Comparison of ENCODE assay signal across 1 cellular context in the genomic region with DNA sequence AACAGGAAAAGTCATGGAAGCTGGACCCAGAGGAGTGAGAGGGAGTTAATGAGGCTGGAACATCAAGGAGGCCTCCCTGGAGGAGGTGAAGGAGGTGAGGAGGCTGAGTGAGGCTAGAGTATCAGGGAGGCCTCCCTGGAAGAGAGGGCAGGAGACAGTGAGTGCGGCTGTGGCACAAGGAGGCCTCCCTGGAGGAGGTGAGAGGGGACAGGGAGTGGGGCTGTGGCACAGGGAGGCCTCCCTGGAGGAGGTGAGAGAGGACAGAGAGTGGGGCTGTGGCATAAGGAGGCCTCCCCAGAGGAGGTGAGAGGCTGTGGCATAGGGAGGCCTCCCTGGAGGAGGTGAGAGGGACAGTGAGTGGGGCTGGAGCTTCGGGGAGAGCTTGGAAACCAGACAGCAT.
TF ChIP-seq lines count a peak whose summit lies in the region.

No MANE protein-coding gene starts in this region.

TF ChIP-seq in HCT116, 20 proteins besides CTCF, POLR2A, EP300 and RAD21 (continued from another document):
- TF ChIP-seq, protein P1, sequence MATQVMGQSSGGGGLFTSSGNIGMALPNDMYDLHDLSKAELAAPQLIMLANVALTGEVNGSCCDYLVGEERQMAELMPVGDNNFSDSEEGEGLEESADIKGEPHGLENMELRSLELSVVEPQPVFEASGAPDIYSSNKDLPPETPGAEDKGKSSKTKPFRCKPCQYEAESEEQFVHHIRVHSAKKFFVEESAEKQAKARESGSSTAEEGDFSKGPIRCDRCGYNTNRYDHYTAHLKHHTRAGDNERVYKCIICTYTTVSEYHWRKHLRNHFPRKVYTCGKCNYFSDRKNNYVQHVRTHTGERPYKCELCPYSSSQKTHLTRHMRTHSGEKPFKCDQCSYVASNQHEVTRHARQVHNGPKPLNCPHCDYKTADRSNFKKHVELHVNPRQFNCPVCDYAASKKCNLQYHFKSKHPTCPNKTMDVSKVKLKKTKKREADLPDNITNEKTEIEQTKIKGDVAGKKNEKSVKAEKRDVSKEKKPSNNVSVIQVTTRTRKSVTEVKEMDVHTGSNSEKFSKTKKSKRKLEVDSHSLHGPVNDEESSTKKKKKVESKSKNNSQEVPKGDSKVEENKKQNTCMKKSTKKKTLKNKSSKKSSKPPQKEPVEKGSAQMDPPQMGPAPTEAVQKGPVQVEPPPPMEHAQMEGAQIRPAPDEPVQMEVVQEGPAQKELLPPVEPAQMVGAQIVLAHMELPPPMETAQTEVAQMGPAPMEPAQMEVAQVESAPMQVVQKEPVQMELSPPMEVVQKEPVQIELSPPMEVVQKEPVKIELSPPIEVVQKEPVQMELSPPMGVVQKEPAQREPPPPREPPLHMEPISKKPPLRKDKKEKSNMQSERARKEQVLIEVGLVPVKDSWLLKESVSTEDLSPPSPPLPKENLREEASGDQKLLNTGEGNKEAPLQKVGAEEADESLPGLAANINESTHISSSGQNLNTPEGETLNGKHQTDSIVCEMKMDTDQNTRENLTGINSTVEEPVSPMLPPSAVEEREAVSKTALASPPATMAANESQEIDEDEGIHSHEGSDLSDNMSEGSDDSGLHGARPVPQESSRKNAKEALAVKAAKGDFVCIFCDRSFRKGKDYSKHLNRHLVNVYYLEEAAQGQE (IDR thresholded peaks at IDR 0.05; ENCODE audit: low read depth): no peak
- TF ChIP-seq ZFX (IDR thresholded peaks at IDR 0.05) (no peak), EZH2phosphoT487 (IDR thresholded peaks at IDR 0.05; ENCODE audit: borderline replicate concordance) (no peak), POLR2AphosphoS5 (IDR thresholded peaks at IDR 0.05; ENCODE audit: low read depth, low read length) (no peak), CEBPB (IDR thresholded peaks at IDR 0.05; ENCODE audit: low read depth) (no peak), JUND (IDR thresholded peaks at IDR 0.05) (no peak), SIN3A (IDR thresholded peaks at IDR 0.05; ENCODE audit: low read depth) (no peak), ELF1 (IDR thresholded peaks at IDR 0.05; ENCODE audit: borderline replicate concordance, low read depth) (no peak), EGR1 (IDR thresholded peaks at IDR 0.05; ENCODE audit: low read depth) (no peak), ZNF274 (IDR thresholded peaks at IDR 0.05; ENCODE audit: low read depth, low read length) (no peak)
- TF ChIP-seq, protein P2, sequence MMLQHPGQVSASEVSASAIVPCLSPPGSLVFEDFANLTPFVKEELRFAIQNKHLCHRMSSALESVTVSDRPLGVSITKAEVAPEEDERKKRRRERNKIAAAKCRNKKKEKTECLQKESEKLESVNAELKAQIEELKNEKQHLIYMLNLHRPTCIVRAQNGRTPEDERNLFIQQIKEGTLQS (IDR thresholded peaks at IDR 0.05): no peak
